In the genomic region with DNA sequence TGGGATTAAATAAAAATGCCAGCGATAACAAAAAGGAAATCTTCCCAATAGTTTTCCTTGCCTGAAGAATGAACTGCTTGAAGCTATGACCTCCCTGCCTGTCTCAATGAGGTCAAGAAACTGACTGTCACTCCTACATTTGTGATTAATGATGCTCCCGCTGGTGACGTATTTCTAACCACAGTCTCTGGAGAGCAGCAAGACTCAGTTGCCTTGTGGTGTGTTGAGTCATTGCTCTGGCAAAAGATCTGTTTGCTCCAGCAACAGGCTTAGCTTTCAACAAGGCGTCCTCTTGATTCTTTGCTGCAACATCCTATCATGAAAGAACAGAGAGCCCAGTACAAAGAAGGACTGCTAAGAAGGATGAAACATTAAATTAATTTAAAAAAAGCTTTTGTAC, we compare ENCODE assay signal across 1 cellular context.
TF ChIP-seq lines count a peak whose summit lies in the region.

No MANE protein-coding gene starts in this region.

TF ChIP-seq in SK-N-SH, 30 proteins besides CTCF, POLR2A, EP300 and RAD21 (continued from another document):
- TF ChIP-seq ZBTB33 (IDR thresholded peaks at IDR 0.05; ENCODE audit: borderline replicate concordance, low read depth), result 0 out of 2 replicates have a peak, but pooled peaks have one; percentile 55
- no peak for TF ChIP-seq USF1 (IDR thresholded peaks at IDR 0.05; ENCODE audit: borderline replicate concordance, low read depth)
- no peak for TF ChIP-seq CHD2 (IDR thresholded peaks at IDR 0.05; ENCODE audit: low read length, partially characterized antibody)
- no peak for TF ChIP-seq MEF2A (IDR thresholded peaks at IDR 0.05; ENCODE audit: borderline replicate concordance, low read depth)
- peak; percentile 76; the same call in 1 of the 2 replicates for TF ChIP-seq POLR2AphosphoS5 (IDR thresholded peaks at IDR 0.05; ENCODE audit: low read depth, low read length)
- no peak for TF ChIP-seq GATA2 (CRISPR knock-in tag; IDR thresholded peaks at IDR 0.05)
- no peak for TF ChIP-seq GABPA (IDR thresholded peaks at IDR 0.05; ENCODE audit: low read depth)
- TF ChIP-seq EZH2phosphoT487 (IDR thresholded peaks at IDR 0.05; ENCODE audit: borderline replicate concordance, low read depth), result no peak
- TF ChIP-seq MAX (IDR thresholded peaks at IDR 0.05; ENCODE audit: low read depth), result 0 out of 2 replicates have a peak, but pooled peaks have one; percentile 48
- TF ChIP-seq NFIC (IDR thresholded peaks at IDR 0.05; ENCODE audit: borderline replicate concordance), result peak; percentile 84
- peak; percentile 91 for TF ChIP-seq RXRA (IDR thresholded peaks at IDR 0.05; ENCODE audit: borderline replicate concordance, low read depth)
- TF ChIP-seq, protein P1, sequence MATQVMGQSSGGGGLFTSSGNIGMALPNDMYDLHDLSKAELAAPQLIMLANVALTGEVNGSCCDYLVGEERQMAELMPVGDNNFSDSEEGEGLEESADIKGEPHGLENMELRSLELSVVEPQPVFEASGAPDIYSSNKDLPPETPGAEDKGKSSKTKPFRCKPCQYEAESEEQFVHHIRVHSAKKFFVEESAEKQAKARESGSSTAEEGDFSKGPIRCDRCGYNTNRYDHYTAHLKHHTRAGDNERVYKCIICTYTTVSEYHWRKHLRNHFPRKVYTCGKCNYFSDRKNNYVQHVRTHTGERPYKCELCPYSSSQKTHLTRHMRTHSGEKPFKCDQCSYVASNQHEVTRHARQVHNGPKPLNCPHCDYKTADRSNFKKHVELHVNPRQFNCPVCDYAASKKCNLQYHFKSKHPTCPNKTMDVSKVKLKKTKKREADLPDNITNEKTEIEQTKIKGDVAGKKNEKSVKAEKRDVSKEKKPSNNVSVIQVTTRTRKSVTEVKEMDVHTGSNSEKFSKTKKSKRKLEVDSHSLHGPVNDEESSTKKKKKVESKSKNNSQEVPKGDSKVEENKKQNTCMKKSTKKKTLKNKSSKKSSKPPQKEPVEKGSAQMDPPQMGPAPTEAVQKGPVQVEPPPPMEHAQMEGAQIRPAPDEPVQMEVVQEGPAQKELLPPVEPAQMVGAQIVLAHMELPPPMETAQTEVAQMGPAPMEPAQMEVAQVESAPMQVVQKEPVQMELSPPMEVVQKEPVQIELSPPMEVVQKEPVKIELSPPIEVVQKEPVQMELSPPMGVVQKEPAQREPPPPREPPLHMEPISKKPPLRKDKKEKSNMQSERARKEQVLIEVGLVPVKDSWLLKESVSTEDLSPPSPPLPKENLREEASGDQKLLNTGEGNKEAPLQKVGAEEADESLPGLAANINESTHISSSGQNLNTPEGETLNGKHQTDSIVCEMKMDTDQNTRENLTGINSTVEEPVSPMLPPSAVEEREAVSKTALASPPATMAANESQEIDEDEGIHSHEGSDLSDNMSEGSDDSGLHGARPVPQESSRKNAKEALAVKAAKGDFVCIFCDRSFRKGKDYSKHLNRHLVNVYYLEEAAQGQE (IDR thresholded peaks at IDR 0.05; ENCODE audit: low read depth, low read length), result no peak
- TF ChIP-seq NRF1 (IDR thresholded peaks at IDR 0.05; ENCODE audit: low read depth, low read length), result no peak
